8 cellular contexts compared by ENCODE assay signal in the genomic region with DNA sequence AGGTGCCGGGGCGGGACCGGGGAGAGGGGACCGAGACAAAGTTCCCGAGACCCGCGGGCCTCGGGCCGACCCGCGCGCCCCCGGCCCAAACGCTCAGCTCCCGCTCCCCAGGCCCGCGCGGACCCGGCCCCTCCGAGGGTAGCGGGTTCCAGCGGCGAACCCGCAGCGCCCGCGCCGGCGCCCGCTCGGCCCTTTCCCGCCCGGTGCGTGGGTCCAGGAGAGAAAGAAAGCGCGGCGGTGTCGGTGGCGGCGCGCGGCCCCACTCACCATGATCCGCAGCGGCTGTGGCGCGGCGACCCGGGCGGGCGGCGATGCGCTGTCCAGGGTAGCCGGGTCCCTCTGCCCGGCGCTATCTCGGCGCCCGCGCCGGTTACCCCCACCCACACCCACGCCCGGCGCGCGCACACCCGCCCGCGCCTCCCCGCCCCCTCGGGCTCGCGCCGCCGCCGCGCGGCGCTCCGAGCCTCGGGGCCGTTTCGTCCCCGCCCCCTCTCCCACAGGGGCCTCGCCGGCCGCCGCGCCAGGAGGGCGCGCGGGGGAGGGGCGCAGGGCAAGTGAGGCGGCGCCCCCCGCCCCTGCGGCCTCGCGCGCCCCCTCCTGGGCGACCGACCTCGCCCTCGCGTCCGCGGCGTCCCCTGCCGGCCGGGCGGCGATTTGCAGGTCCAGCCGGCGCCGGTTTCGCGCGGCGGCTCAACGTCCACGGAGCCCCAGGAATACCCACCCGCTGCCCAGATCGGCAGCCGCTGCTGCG. TPM values are rescaled to one million over a fixed set of nuclear protein-coding genes. Genes with fewer than 3 reads are reported as not detected.
DNase-seq lines count a peak whose midpoint lies in the region; ATAC-seq and TF ChIP-seq lines count a peak whose summit lies in the region.

A gene with protein sequence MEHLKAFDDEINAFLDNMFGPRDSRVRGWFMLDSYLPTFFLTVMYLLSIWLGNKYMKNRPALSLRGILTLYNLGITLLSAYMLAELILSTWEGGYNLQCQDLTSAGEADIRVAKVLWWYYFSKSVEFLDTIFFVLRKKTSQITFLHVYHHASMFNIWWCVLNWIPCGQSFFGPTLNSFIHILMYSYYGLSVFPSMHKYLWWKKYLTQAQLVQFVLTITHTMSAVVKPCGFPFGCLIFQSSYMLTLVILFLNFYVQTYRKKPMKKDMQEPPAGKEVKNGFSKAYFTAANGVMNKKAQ (minus strand): TSS at position 345 of the 751 bp plus-strand sequence. CDS start 75 bp downstream, at position 270.

- DNase-seq in COLO829 (ENCODE audit: low spot score) (peak; percentile 52), NCI-H82 (lab: John Stamatoyannopoulos, UW) (peak; percentile 90), body of pancreas (peak; percentile 40 to 59 (median 48)), iPS-NIHi7 (ENCODE audit: extremely low spot score) (peak; percentile 85), HT-29 (ENCODE audit: low spot score) (no peak)
- peak; percentile 2 for DNase-seq in stimulated activated CD8-positive, alpha-beta memory T cell treated with anti-CD3 and anti-CD28 coated beads, Interleukin-4, amount 100 ng/mL, for 24 hours (ENCODE audit: low read depth)

- TF ChIP-seq CTCF in body of pancreas (IDR thresholded peaks at IDR 0.05) = peak; percentile 28 to 95 (median 62)

- no peaks in the 10 kb centered on the region for H3K9me3 ChIP-seq in body of pancreas

- ATAC-seq in GM21381 (IDR thresholded peaks at IDR 0.05; ENCODE audit: unreplicated experiment) (peak; percentile 51), body of pancreas (peak; percentile 89), HG02623 (IDR thresholded peaks at IDR 0.05; ENCODE audit: unreplicated experiment) (no peak)

- H3K4me1 ChIP-seq in body of pancreas = peaks cover 13% of the 10 kb centered on the region

- H3K27me3 ChIP-seq in body of pancreas = peaks cover 0 to 10% of the 10 kb centered on the region in 2 donors

- H3K4me3 ChIP-seq in body of pancreas = peak within 1 kb of the TSS; percentile 20 to 50

- intact Hi-C loops in body of pancreas (cut with DNase I) = no loop called here

- H3K36me3 ChIP-seq in body of pancreas (replicated peaks in 1 of 2; ENCODE audit: insufficient read depth in 1 of 2, low read depth in 2 of 2) = no peaks in the 10 kb centered on the region

- peak within 1 kb of the TSS in 3 of 4 donors; percentile 12 to 54 (median 40) for H3K27ac ChIP-seq in body of pancreas

- TF ChIP-seq POLR2A in body of pancreas (IDR thresholded peaks at IDR 0.05) = no peak

- WGBS in body of pancreas, 2 donors = 5 to 7% methylated on average over 8 to 80 of the region's 124 CpGs

RNA-seq across cellular contexts. Expression of the gene that starts here (rescaled TPM):
- 1 to 10 TPM; 2.9 to 3.0 TPM for total RNA-seq in body of pancreas
- total RNA-seq in HT-29 (2014; rRNA removed; shearing (Covaris generic)) = not detected in 2 replicates
